In genomic region chr20:1802385-1803215, GRCh38 we compare ENCODE assay signal across 8 cellular contexts.
DNase-seq lines count a peak whose midpoint lies in the region; ATAC-seq, FAIRE-seq and TF ChIP-seq lines count a peak whose summit lies in the region.

No MANE protein-coding gene starts in this region.

- FAIRE-seq in HepG2 (lab: Jason Lieb, UNC) = peak; percentile 83

- TF ChIP-seq RAD21 in HepG2 (CRISPR knock-in tag; IDR thresholded peaks at IDR 0.05) = peak; percentile 84

- H3K4me3 Mint-ChIP-seq in IgD-negative memory B cell = peak overlapping the region; percentile 76 to 98 (median 89)
- H3K4me3 Mint-ChIP-seq in T-cell = peak overlapping the region; percentile 62 to 75 (median 65)
- peak overlapping the region; percentile 78 for H3K4me3 Mint-ChIP-seq in dendritic cell treated with granulocyte-macrophage colony-stimulating factor and Interleukin-4, amounts not matched to agents 40 ng/mL and 50 ng/mL, for 4 days

- WGBS in HepG2 (ENCODE audit: low lambda C conversion rate) = 48% methylated on average over 42 of the region's 42 CpGs

- ATAC-seq in T-cell (replicated peaks in 1 of 4) = peak; percentile 44 to 70 (median 52)
- peak; percentile 95 for ATAC-seq in HepG2
- no peak for ATAC-seq in HG03342 (IDR thresholded peaks at IDR 0.05; ENCODE audit: unreplicated experiment)

- peak overlapping the region; percentile 81 to 99 (median 89) for H3K27ac Mint-ChIP-seq in IgD-negative memory B cell
- H3K27ac Mint-ChIP-seq in T-cell = peak overlapping the region in 1 of 2 donors; percentile 24
- peak overlapping the region; percentile 94 for H3K27ac Mint-ChIP-seq in dendritic cell treated with granulocyte-macrophage colony-stimulating factor and Interleukin-4, amounts not matched to agents 40 ng/mL and 50 ng/mL, for 4 days

- TF ChIP-seq EP300 in HepG2 (IDR thresholded peaks at IDR 0.05; ENCODE audit: low read depth in 2 of 2, low read length in 2 of 2) (no peak), HepG2 (CRISPR knock-in tag; IDR thresholded peaks at IDR 0.05; ENCODE audit: borderline replicate concordance) (no peak)

- peaks cover 19 to 27% (median 20%) of the 10 kb centered on the region in 3 donors for H3K4me1 Mint-ChIP-seq in IgD-negative memory B cell
- peaks cover 13 to 18% (median 17%) of the 10 kb centered on the region in 3 donors for H3K4me1 Mint-ChIP-seq in T-cell
- peaks cover 59% of the 10 kb centered on the region for H3K4me1 Mint-ChIP-seq in dendritic cell treated with granulocyte-macrophage colony-stimulating factor and Interleukin-4, amounts not matched to agents 40 ng/mL and 50 ng/mL, for 4 days (ENCODE audit: low read depth)

- H3K9me3 Mint-ChIP-seq in IgD-negative memory B cell (no peaks in the 10 kb centered on the region), T-cell (no peaks in the 10 kb centered on the region)
- H3K9me3 Mint-ChIP-seq in dendritic cell treated with granulocyte-macrophage colony-stimulating factor and Interleukin-4, amounts not matched to agents 40 ng/mL and 50 ng/mL, for 4 days = no peaks in the 10 kb centered on the region

- H3K36me3 Mint-ChIP-seq in IgD-negative memory B cell (no peaks in the 10 kb centered on the region), T-cell (no peaks in the 10 kb centered on the region)
- no peaks in the 10 kb centered on the region for H3K36me3 Mint-ChIP-seq in dendritic cell treated with granulocyte-macrophage colony-stimulating factor and Interleukin-4, amounts not matched to agents 40 ng/mL and 50 ng/mL, for 4 days (ENCODE audit: low read depth)

- in situ Hi-C loops in HepG2 (cut with HindIII; ENCODE audit: extremely low pct_ligation_motif_present, low pct_unique_long_range_greater_than_20kb) = no loop called here

- no peak overlapping the region for H3K27ac ChIP-seq in HepG2 (ENCODE audit: extremely low read length, insufficient read depth, low read length)

- CTCF ChIA-PET in T-cell (lab: Charles Lee) = no interaction called here
- CTCF ChIA-PET in HepG2 (lab: Yijun Ruan, JAX; ENCODE audit: low intra/inter-chr PET ratio, low total read pairs) = interaction anchor here (0.9 to 1.3 kb wide), 4 partner anchors 9 to 370 kb away, joined by 3 to 6 read pairs (median 4); no protein-coding TSS in a partner anchor

- intact Hi-C loops in dendritic cell treated with granulocyte-macrophage colony-stimulating factor and Interleukin-4, amounts not matched to agents 40 ng/mL and 50 ng/mL, for 4 days (cut with micrococcal nuclease) = loop anchor here (2.0 to 5.0 kb wide), 5 partner anchors 18 to 94 kb away; no protein-coding TSS in a partner anchor
- intact Hi-C loops in HepG2 (cut with micrococcal nuclease; ENCODE audit: unreplicated experiment) = loop anchor here (1.0 to 2.0 kb wide), 2 partner anchors 86 to 98 kb away; no protein-coding TSS in a partner anchor

- POLR2A ChIA-PET in T-cell (lab: Charles Lee) (no interaction called here), HepG2 (lab: Yijun Ruan, JAX) (interaction anchor here (1.5 kb wide), 1 partner anchor 9 kb away, joined by 7 read pairs; no protein-coding TSS in a partner anchor)

- peaks cover 24% of the 10 kb centered on the region; the same call in 1 of the 2 replicates for H3K4me1 ChIP-seq in HepG2 (ENCODE audit: insufficient read depth, low read length)

- H3K27me3 ChIP-seq in GM06990 (replicated peaks; ENCODE audit: control insufficient read depth, insufficient read depth, low read length) (0 out of 2 replicates have a peak, but pooled peaks cover 1% of the 10 kb centered on the region), HepG2 (ENCODE audit: control insufficient read depth in 1 of 2, insufficient read depth in 2 of 2, low read length in 2 of 2) (no peaks in the 10 kb centered on the region)

- peak overlapping the region; percentile 23 for H3K4me2 ChIP-seq in HepG2 (ENCODE audit: low read depth, low read length)

- peaks cover 4% of the 10 kb centered on the region for H3K27me3 Mint-ChIP-seq in IgD-negative memory B cell
- peaks cover 52 to 62% of the 10 kb centered on the region in 2 donors for H3K27me3 Mint-ChIP-seq in T-cell
- H3K27me3 Mint-ChIP-seq in dendritic cell treated with granulocyte-macrophage colony-stimulating factor and Interleukin-4, amounts not matched to agents 40 ng/mL and 50 ng/mL, for 4 days = peaks cover 15% of the 10 kb centered on the region

- H4K20me1 ChIP-seq in HepG2 (ENCODE audit: insufficient read depth, low read length) = no peaks in the 10 kb centered on the region

- TF ChIP-seq CTCF in GM06990 (IDR thresholded peaks at IDR 0.05; ENCODE audit: insufficient read depth, low read length, poor library complexity, severe bottlenecking) = peak; percentile 87
- peak; percentile 97 for TF ChIP-seq CTCF in HepG2 (CRISPR knock-in tag; IDR thresholded peaks at IDR 0.05)

- no peaks in the 10 kb centered on the region for H3K9me3 ChIP-seq in HepG2 (ENCODE audit: low read length)

- H3K9ac ChIP-seq in HepG2 (ENCODE audit: insufficient read depth, low read depth, low read length) = no peak overlapping the region

- BruUV-seq in HepG2 (replicated peaks; lab: Mats Ljungman, UMichigan) = no TSS peak

- DNase-seq in GM06990 (ENCODE audit: extremely low read depth, insufficient read length) = peak; percentile 74
- DNase-seq in T-cell = peak in 19 of 34 experiments; percentile 5 to 51 (median 19)
- DNase-seq in HepG2 (ENCODE audit: low spot score) = peak; percentile 67
- peak; percentile 51 for DNase-seq in stimulated activated CD4-positive, alpha-beta T cell treated with anti-CD3 and anti-CD28 coated beads, Interleukin-4, amount 100 ng/mL, for 1 hour
- DNase-seq in NCI-H2029 (lab: John Stamatoyannopoulos, UW) = no peak

- no peaks in the 10 kb centered on the region for H3K79me2 ChIP-seq in HepG2 (ENCODE audit: insufficient read depth, low read length)

- no peak overlapping the region for H2AFZ ChIP-seq in HepG2 (ENCODE audit: low read length)

- H3K4me3 ChIP-seq in GM06990 (replicated peaks; ENCODE audit: low read depth, low read length) (peak overlapping the region; percentile 52), HepG2 (replicated peaks in 1 of 3; ENCODE audit: insufficient read depth in 1 of 3, low read depth in 2 of 3, low read length in 3 of 3) (no peak overlapping the region)

- no peak for TF ChIP-seq POLR2A in HepG2 (IDR thresholded peaks at IDR 0.05; ENCODE audit: insufficient read depth in 1 of 2, low read depth in 2 of 2, low read length in 2 of 2)

- H3K36me3 ChIP-seq in GM06990 (ENCODE audit: control insufficient read depth, insufficient read depth, low read length) = no peaks in the 10 kb centered on the region
- no peaks in the 10 kb centered on the region for H3K36me3 ChIP-seq in HepG2 (replicated peaks in 1 of 2; ENCODE audit: control insufficient read depth in 1 of 2, insufficient read depth in 2 of 2, low read length in 2 of 2)

TF ChIP-seq in HepG2, 621 proteins besides CTCF, POLR2A, EP300 and RAD21 (continues in another document):
- TF ChIP-seq SMC3 (IDR thresholded peaks at IDR 0.05; ENCODE audit: low read length) (peak; percentile 53; the same call in 1 of the 2 replicates), TARDBP (CRISPR knock-in tag; IDR thresholded peaks at IDR 0.05) (peak; percentile 20; the same call in 1 of the 2 replicates), ZMYM3 (CRISPR knock-in tag; IDR thresholded peaks at IDR 0.05) (0 out of 2 replicates have a peak, but pooled peaks have one; percentile 24), SALL1 (CRISPR knock-in tag; IDR thresholded peaks at IDR 0.05) (0 out of 2 replicates have a peak, but pooled peaks have one; percentile 22), THAP9 (CRISPR knock-in tag; IDR thresholded peaks at IDR 0.05; ENCODE audit: borderline replicate concordance) (peak; percentile 41; the same call in 1 of the 2 replicates), YY1 (IDR thresholded peaks at IDR 0.05; ENCODE audit: insufficient read depth, insufficient replicate concordance, low read depth, low read length) (peak; percentile 43), ZNF710 (CRISPR knock-in tag; IDR thresholded peaks at IDR 0.05; ENCODE audit: borderline replicate concordance) (peak; percentile 8; the same call in 1 of the 2 replicates), HNRNPLL (IDR thresholded peaks at IDR 0.05; ENCODE audit: low read depth, low read length, poor library complexity, severe bottlenecking) (peak; percentile 56), NR2C2 (CRISPR knock-in tag; IDR thresholded peaks at IDR 0.05; ENCODE audit: borderline replicate concordance) (no peak), KDM2A (CRISPR knock-in tag; IDR thresholded peaks at IDR 0.05; ENCODE audit: borderline replicate concordance, low read depth) (peak; percentile 83; the same call in 1 of the 2 replicates)
